Comparison of ENCODE assay signal across 31 cellular contexts in genomic region chr11:113247231-113247630, GRCh38.
"Had no signal": no experiment of that assay in that cellular context is flagged by ENCODE, and none has a peak within 500 bp of the region (broad histone marks: within the 10 kb centered on the region; RNA-seq: fewer than 3 reads in every experiment).

No MANE protein-coding gene starts in this region.

- H3K27ac Mint-ChIP-seq: activated naive CD8-positive, alpha-beta T cell; activated T-cell treated with anti-CD3 and anti-CD28 coated beads, Interleukin-2, amount 50 U/mL, for 72 hours; stimulated activated memory B cell treated with anti-CD40 and anti-IgM and Interleukin-4, amounts not matched to agents 10 μg/mL and 1 μg/mL and 100 μg/mL, for 72 hours; T-helper 2 cell treated with Interferon-gamma antibody and Interleukin-4, amounts not matched to agents 5 μg/mL and 100 μg/mL, for 36 hours had no signal

- H3K36me3 ChIP-seq: gastrocnemius medialis, tibial artery had no signal

- FAIRE-seq: keratinocyte, small intestine had no signal

- ATAC-seq: activated T-cell treated with anti-CD3 and anti-CD28 coated beads, Interleukin-2, amount 50 U/mL, for 72 hours; body of pancreas; gastrocnemius medialis; left ventricle myocardium superior; sciatic nerve; stimulated activated memory B cell treated with anti-CD40 and anti-IgM and Interleukin-4, amounts not matched to agents 10 μg/mL and 1 μg/mL and 100 μg/mL, for 72 hours had no signal

- H3K27me3 ChIP-seq: body of pancreas, cardiac muscle cell, dorsolateral prefrontal cortex, gastrocnemius medialis, stomach, tibial artery had no signal

- H3K9me3 ChIP-seq: body of pancreas, gastrocnemius medialis, stomach, tibial artery had no signal

- H3K9me3 Mint-ChIP-seq: activated T-cell treated with anti-CD3 and anti-CD28 coated beads, Interleukin-2, amount 50 U/mL, for 72 hours; naive B cell; stimulated activated memory B cell treated with anti-CD40 and anti-IgM and Interleukin-4, amounts not matched to agents 10 μg/mL and 1 μg/mL and 100 μg/mL, for 72 hours; T-helper 2 cell treated with Interferon-gamma antibody and Interleukin-4, amounts not matched to agents 5 μg/mL and 100 μg/mL, for 36 hours had no signal

- H3K4me3 ChIP-seq: body of pancreas, cardiac muscle cell, coronary artery, dorsolateral prefrontal cortex, gastrocnemius medialis, stomach, tibial artery had no signal

- H3K4me1 ChIP-seq: body of pancreas had no signal

- H3K27ac ChIP-seq: body of pancreas, cardiac muscle cell, coronary artery, gastrocnemius medialis, stomach, tibial artery, VCaP had no signal

- DNase-seq: activated CD4-positive, alpha-beta T cell treated with anti-CD3 and anti-CD28 coated beads for 4 hours; activated CD4-positive, alpha-beta T cell treated with anti-CD3 and anti-CD28 coated beads, Interleukin-2, amount 50 U/mL, for 4 hours; activated naive CD4-positive, alpha-beta T cell treated with Interleukin-2 at 50 U/mL for 16 hours; activated T-cell treated with anti-CD3 and anti-CD28 coated beads for 4 hours; activated T-cell treated with anti-CD3 and anti-CD28 coated beads, Interleukin-2, amount 50 U/mL, for 72 hours; aorta; body of pancreas; cerebellar nuclear complex; dorsolateral prefrontal cortex; effector memory CD4-positive, alpha-beta T cell; gastrocnemius medialis; head of caudate nucleus; hippocampal formation; left cardiac atrium; left ventricle myocardium superior; naive B cell; posterior cingulate gyrus; small intestine; stimulated activated CD4-positive, alpha-beta T cell treated with anti-CD3 and anti-CD28 coated beads, Interleukin-4, amount 100 ng/mL, for 4 hours; stimulated activated CD8-positive, alpha-beta memory T cell treated with anti-CD3 and anti-CD28 coated beads, Interleukin-4, amount 100 ng/mL, for 48 hours; stomach; T-helper 1 cell; tibial artery had no signal

- H3K4me3 Mint-ChIP-seq: activated naive CD8-positive, alpha-beta T cell; activated T-cell treated with anti-CD3 and anti-CD28 coated beads, Interleukin-2, amount 50 U/mL, for 72 hours; stimulated activated memory B cell treated with anti-CD40 and anti-IgM and Interleukin-4, amounts not matched to agents 10 μg/mL and 1 μg/mL and 100 μg/mL, for 72 hours; T-helper 2 cell treated with Interferon-gamma antibody and Interleukin-4, amounts not matched to agents 5 μg/mL and 100 μg/mL, for 36 hours had no signal

- H3K36me3 Mint-ChIP-seq: activated naive CD8-positive, alpha-beta T cell; naive B cell; stimulated activated memory B cell treated with anti-CD40 and anti-IgM and Interleukin-4, amounts not matched to agents 10 μg/mL and 1 μg/mL and 100 μg/mL, for 72 hours had no signal
